Comparison of ENCODE assay signal across 28 cellular contexts in genomic region chr11:11268119-11268518, GRCh38.
"Had no signal": no experiment of that assay in that cellular context is flagged by ENCODE, and none has a peak within 500 bp of the region (broad histone marks: within the 10 kb centered on the region; RNA-seq: fewer than 3 reads in every experiment).

No MANE protein-coding gene starts in this region.

- H3K4me3 ChIP-seq: ovary, psoas muscle, right lobe of liver, sigmoid colon, stomach, thoracic aorta, thyroid gland, tibial nerve, upper lobe of left lung, vagina had no signal

- H3K9me3 ChIP-seq: neutrophil, ovary, psoas muscle, right lobe of liver, sigmoid colon, stomach, thoracic aorta, thyroid gland, tibial nerve, upper lobe of left lung, vagina had no signal

- H3K36me3 ChIP-seq: neutrophil, ovary, right lobe of liver, stomach, thoracic aorta, thyroid gland, vagina had no signal

- H3K4me1 ChIP-seq: parathyroid adenoma, psoas muscle, right lobe of liver, stomach, vagina had no signal

- ATAC-seq: naive thymus-derived CD8-positive, alpha-beta T cell; psoas muscle; right cardiac atrium; stimulated activated effector memory CD8-positive, alpha-beta T cell treated with anti-CD3 and anti-CD28 coated beads, Interleukin-12 subunit alpha, Interleukin-12 subunit beta, amount 100 ng/mL, for 72 hours; stimulated activated naive B cell treated with anti-CD40 and anti-IgM and Interleukin-4, amounts not matched to agents 10 μg/mL and 1 μg/mL and 100 μg/mL, for 72 hours had no signal

- H3K4me1 Mint-ChIP-seq: naive thymus-derived CD8-positive, alpha-beta T cell; stimulated activated effector memory CD8-positive, alpha-beta T cell treated with anti-CD3 and anti-CD28 coated beads, Interleukin-12 subunit alpha, Interleukin-12 subunit beta, amount 100 ng/mL, for 72 hours had no signal

- H3K9me3 Mint-ChIP-seq: naive thymus-derived CD8-positive, alpha-beta T cell; natural killer cell treated with Interleukin-12 subunit alpha and Interleukin-12 subunit beta and Interleukin-15 and Interleukin-18, amount 100 ng/mL, for 72 hours; nephron progenitor cell; neural crest cell; stimulated activated effector memory CD8-positive, alpha-beta T cell treated with anti-CD3 and anti-CD28 coated beads, Interleukin-12 subunit alpha, Interleukin-12 subunit beta, amount 100 ng/mL, for 72 hours; stimulated activated naive B cell treated with anti-CD40 and anti-IgM and Interleukin-4, amounts not matched to agents 10 μg/mL and 1 μg/mL and 100 μg/mL, for 72 hours; stimulated activated naive CD8-positive, alpha-beta T cell treated with anti-CD3 and anti-CD28 coated beads, Interleukin-15, Interleukin-2, amounts not matched to agents 100 ng/mL and 50 ng/mL, for 24 hours had no signal

- H3K36me3 Mint-ChIP-seq: naive thymus-derived CD8-positive, alpha-beta T cell; natural killer cell treated with Interleukin-12 subunit alpha and Interleukin-12 subunit beta and Interleukin-15 and Interleukin-18, amount 100 ng/mL, for 72 hours; stimulated activated effector memory CD8-positive, alpha-beta T cell treated with anti-CD3 and anti-CD28 coated beads, Interleukin-12 subunit alpha, Interleukin-12 subunit beta, amount 100 ng/mL, for 72 hours; stimulated activated naive B cell treated with anti-CD40 and anti-IgM and Interleukin-4, amounts not matched to agents 10 μg/mL and 1 μg/mL and 100 μg/mL, for 72 hours had no signal

- H3K27ac Mint-ChIP-seq: natural killer cell treated with Interleukin-12 subunit alpha and Interleukin-12 subunit beta and Interleukin-15 and Interleukin-18, amount 100 ng/mL, for 72 hours; stimulated activated effector memory CD8-positive, alpha-beta T cell treated with anti-CD3 and anti-CD28 coated beads, Interleukin-12 subunit alpha, Interleukin-12 subunit beta, amount 100 ng/mL, for 72 hours; stimulated activated naive B cell treated with anti-CD40 and anti-IgM and Interleukin-4, amounts not matched to agents 10 μg/mL and 1 μg/mL and 100 μg/mL, for 72 hours; stimulated activated naive CD8-positive, alpha-beta T cell treated with anti-CD3 and anti-CD28 coated beads, Interleukin-15, Interleukin-2, amounts not matched to agents 100 ng/mL and 50 ng/mL, for 24 hours had no signal

- H3K27ac ChIP-seq: neutrophil, ovary, parathyroid adenoma, psoas muscle, right lobe of liver, sigmoid colon, stomach, thoracic aorta, thyroid gland, tibial nerve, upper lobe of left lung, vagina had no signal

- H3K27me3 ChIP-seq: ovary, right lobe of liver, sigmoid colon, stomach, thyroid gland, tibial nerve, upper lobe of left lung, vagina had no signal

- DNase-seq: naive thymus-derived CD8-positive, alpha-beta T cell; nephron progenitor cell; nucleus accumbens; ovary; psoas muscle; right cardiac atrium; right lobe of liver; sigmoid colon; small intestine; stimulated activated CD4-positive, alpha-beta T cell treated with anti-CD3 and anti-CD28 coated beads, Interleukin-15, amount 100 ng/mL, for 24 hours; stimulated activated CD4-positive, alpha-beta T cell treated with anti-CD3 and anti-CD28 coated beads, Interleukin-2, amount 100 ng/mL, for 24 hours; stimulated activated CD4-positive, alpha-beta T cell treated with anti-CD3 and anti-CD28 coated beads, Interleukin-2, amount 100 ng/mL, for 48 hours; stimulated activated CD4-positive, alpha-beta T cell treated with anti-CD3 and anti-CD28 coated beads, Interleukin-4, amount 100 ng/mL, for 24 hours; stimulated activated naive B cell treated with anti-CD40 and anti-IgM and Interleukin-4, amounts not matched to agents 10 μg/mL and 1 μg/mL and 100 μg/mL, for 72 hours; stimulated activated naive CD4-positive, alpha-beta T cell treated with Interleukin-2 at 50 U/mL for 16 hours; stomach; thyroid gland; trophoblast cell; upper lobe of left lung had no signal

- H3K4me3 Mint-ChIP-seq: naive thymus-derived CD8-positive, alpha-beta T cell; natural killer cell treated with Interleukin-12 subunit alpha and Interleukin-12 subunit beta and Interleukin-15 and Interleukin-18, amount 100 ng/mL, for 72 hours; nephron progenitor cell; neural crest cell; stimulated activated effector memory CD8-positive, alpha-beta T cell treated with anti-CD3 and anti-CD28 coated beads, Interleukin-12 subunit alpha, Interleukin-12 subunit beta, amount 100 ng/mL, for 72 hours; stimulated activated naive B cell treated with anti-CD40 and anti-IgM and Interleukin-4, amounts not matched to agents 10 μg/mL and 1 μg/mL and 100 μg/mL, for 72 hours; stimulated activated naive CD8-positive, alpha-beta T cell treated with anti-CD3 and anti-CD28 coated beads, Interleukin-15, Interleukin-2, amounts not matched to agents 100 ng/mL and 50 ng/mL, for 24 hours had no signal
